Comparison of ENCODE assay signal across 14 cellular contexts in genomic region chr22:31652911-31653684, GRCh38. TPM values are rescaled to one million over a fixed set of nuclear protein-coding genes. Genes with fewer than 3 reads are reported as not detected.
DNase-seq lines count a peak whose midpoint lies in the region; ATAC-seq and FAIRE-seq lines count a peak whose summit lies in the region.
"Had no signal": no experiment of that assay in that cellular context is flagged by ENCODE, and none has a peak within 500 bp of the region (broad histone marks: within the 10 kb centered on the region; RNA-seq: fewer than 3 reads in every experiment).

No MANE protein-coding gene starts in this region.

- peaks cover 16% of the 10 kb centered on the region for H3K36me3 ChIP-seq in effector memory CD4-positive, alpha-beta T cell (ENCODE audit: control insufficient read depth, insufficient read depth, low read length)
- H3K36me3 ChIP-seq in CD4-positive, alpha-beta memory T cell (ENCODE audit: insufficient read depth, low read length) = peaks cover 6% of the 10 kb centered on the region

- no peak overlapping the region for H3K4me3 Mint-ChIP-seq in stimulated activated memory B cell treated with anti-CD40 and anti-IgM and Interleukin-4, amounts not matched to agents 10 μg/mL and 1 μg/mL and 100 μg/mL, for 72 hours
- H3K4me3 Mint-ChIP-seq in CD4-positive, alpha-beta memory T cell = no peak overlapping the region

- peak; percentile 56 for FAIRE-seq in GM18507 (lab: Jason Lieb, UNC)
- FAIRE-seq: endometrium had no signal

- no peaks in the 10 kb centered on the region for H3K27me3 ChIP-seq in effector memory CD4-positive, alpha-beta T cell (replicated peaks; ENCODE audit: control insufficient read depth, insufficient read depth, low read length, poor library complexity, severe bottlenecking)
- H3K27me3 ChIP-seq in CD4-positive, alpha-beta memory T cell (ENCODE audit: insufficient read depth, low read length) = no peaks in the 10 kb centered on the region
- H3K27me3 ChIP-seq: cardiac muscle cell had no signal

- peak overlapping the region; percentile 78 for H3K27ac Mint-ChIP-seq in stimulated activated memory B cell treated with anti-CD40 and anti-IgM and Interleukin-4, amounts not matched to agents 10 μg/mL and 1 μg/mL and 100 μg/mL, for 72 hours
- peak overlapping the region in 1 of 7 donors; percentile 60 for H3K27ac Mint-ChIP-seq in CD4-positive, alpha-beta memory T cell

- POLR2A ChIA-PET in CD4-positive, alpha-beta memory T cell (lab: Charles Lee; ENCODE audit: partially characterized antibody) = interaction anchor here (1.8 kb wide), 1 partner anchor 9 kb away, joined by 5 read pairs; the partner anchor contains the start of gene PISD

- H3K4me1 Mint-ChIP-seq in stimulated activated memory B cell treated with anti-CD40 and anti-IgM and Interleukin-4, amounts not matched to agents 10 μg/mL and 1 μg/mL and 100 μg/mL, for 72 hours = peaks cover 53% of the 10 kb centered on the region
- peaks cover 20 to 34% (median 25%) of the 10 kb centered on the region in 4 donors for H3K4me1 Mint-ChIP-seq in CD4-positive, alpha-beta memory T cell

- peak overlapping the region; percentile 98 for H3K27ac ChIP-seq in epithelial cell of prostate
- no peak overlapping the region for H3K27ac ChIP-seq in effector memory CD4-positive, alpha-beta T cell (ENCODE audit: insufficient read depth, low read length, poor library complexity, severe bottlenecking)
- H3K27ac ChIP-seq in CD4-positive, alpha-beta memory T cell (ENCODE audit: low read depth, low read length) = no peak overlapping the region
- H3K27ac ChIP-seq: cardiac muscle cell had no signal

- H3K9me3 ChIP-seq in effector memory CD4-positive, alpha-beta T cell (ENCODE audit: control insufficient read depth, low read length) = no peaks in the 10 kb centered on the region
- no peaks in the 10 kb centered on the region for H3K9me3 ChIP-seq in CD4-positive, alpha-beta memory T cell (ENCODE audit: control insufficient read depth in 1 of 2, low read length in 2 of 2)

- H3K4me3 ChIP-seq in effector memory CD4-positive, alpha-beta T cell (ENCODE audit: insufficient read depth, low read depth, low read length, poor library complexity, severe bottlenecking) = no peak overlapping the region
- H3K4me3 ChIP-seq in CD4-positive, alpha-beta memory T cell (ENCODE audit: low read length in 2 of 2) = no peak overlapping the region
- H3K4me3 ChIP-seq: cardiac muscle cell had no signal

- H3K9me3 Mint-ChIP-seq in stimulated activated memory B cell treated with anti-CD40 and anti-IgM and Interleukin-4, amounts not matched to agents 10 μg/mL and 1 μg/mL and 100 μg/mL, for 72 hours = no peaks in the 10 kb centered on the region
- no peaks in the 10 kb centered on the region for H3K9me3 Mint-ChIP-seq in CD4-positive, alpha-beta memory T cell
- H3K9me3 Mint-ChIP-seq: CD8-positive, alpha-beta memory T cell had no signal

- ATAC-seq in stimulated activated memory B cell treated with anti-CD40 and anti-IgM and Interleukin-4, amounts not matched to agents 10 μg/mL and 1 μg/mL and 100 μg/mL, for 72 hours = no peak

- DNase-seq in GM18507 (ENCODE audit: extremely low spot score, insufficient read length, low read depth) = no peak
- peak; percentile 72 for DNase-seq in NCI-H526 treated with DMSO at 0.1 percent for 48 hours (lab: John Stamatoyannopoulos, UW)
- no peak for DNase-seq in epithelial cell of prostate (ENCODE audit: low read depth, low spot score)
- DNase-seq in NCI-H226 = no peak
- DNase-seq in effector memory CD4-positive, alpha-beta T cell = no peak
- DNase-seq in CD4-positive, alpha-beta memory T cell = no peak
- DNase-seq: activated naive CD4-positive, alpha-beta T cell treated with anti-CD3 and anti-CD28 coated beads, Interleukin-2, amount 50 U/mL, for 16 hours; CD8-positive, alpha-beta memory T cell; KG1; NCI-H2227 treated with DMSO at 0.1 percent for 48 hours; SHP77 had no signal

- CTCF ChIA-PET in CD4-positive, alpha-beta memory T cell (lab: Charles Lee; ENCODE audit: partially characterized antibody) = interaction anchor here (1.6 kb wide), 1 partner anchor 13 kb away, joined by 8 read pairs; no protein-coding TSS in a partner anchor

- H3K27me3 Mint-ChIP-seq in stimulated activated memory B cell treated with anti-CD40 and anti-IgM and Interleukin-4, amounts not matched to agents 10 μg/mL and 1 μg/mL and 100 μg/mL, for 72 hours = no peaks in the 10 kb centered on the region
- H3K27me3 Mint-ChIP-seq in CD4-positive, alpha-beta memory T cell = no peaks in the 10 kb centered on the region
- H3K27me3 Mint-ChIP-seq: CD8-positive, alpha-beta memory T cell had no signal

- no peaks in the 10 kb centered on the region for H3K4me1 ChIP-seq in effector memory CD4-positive, alpha-beta T cell (ENCODE audit: control insufficient read depth, insufficient read depth, low read length, poor library complexity, severe bottlenecking)
- H3K4me1 ChIP-seq in CD4-positive, alpha-beta memory T cell (ENCODE audit: insufficient read depth, low read length) = peaks cover 15% of the 10 kb centered on the region

- intact Hi-C loops in CD4-positive, alpha-beta memory T cell (cut with micrococcal nuclease) = no loop called here

- H3K36me3 Mint-ChIP-seq in stimulated activated memory B cell treated with anti-CD40 and anti-IgM and Interleukin-4, amounts not matched to agents 10 μg/mL and 1 μg/mL and 100 μg/mL, for 72 hours = peaks cover 29% of the 10 kb centered on the region
- peaks cover 25 to 27% of the 10 kb centered on the region in 2 donors for H3K36me3 Mint-ChIP-seq in CD4-positive, alpha-beta memory T cell

RNA-seq across cellular contexts. Expression of gene PISD, which starts 8.9 kb away (rescaled TPM):
- 10 to 100 TPM; 34.3 to 35.4 TPM for total RNA-seq in CD4-positive, alpha-beta memory T cell
- polyA plus RNA-seq in CD4-positive, alpha-beta memory T cell = 10 to 100 TPM; 16.7 to 27.3 TPM
